In the genomic region with DNA sequence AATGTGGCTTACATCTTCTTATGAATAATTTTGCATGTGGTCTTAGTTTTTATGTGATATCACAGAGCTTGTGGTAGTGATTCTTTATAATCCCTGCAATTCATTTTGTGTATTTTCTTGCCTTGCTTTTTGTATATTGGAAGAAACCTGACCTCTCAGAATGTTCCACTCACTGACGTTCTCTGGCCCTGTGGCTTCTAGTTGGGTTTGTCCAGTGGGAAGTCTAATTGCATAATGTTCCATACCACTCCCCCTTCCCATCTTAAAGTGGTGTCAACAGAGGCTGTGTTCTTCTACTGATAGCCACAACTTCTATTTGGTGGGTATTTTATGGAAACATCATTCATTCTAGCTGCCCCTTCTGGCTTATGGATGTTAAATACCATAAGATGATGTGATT, we compare ENCODE assay signal across 23 cellular contexts.
"Had no signal": no experiment of that assay in that cellular context is flagged by ENCODE, and none has a peak within 500 bp of the region (broad histone marks: within the 10 kb centered on the region; RNA-seq: fewer than 3 reads in every experiment).

No MANE protein-coding gene starts in this region.

- H3K4me1 Mint-ChIP-seq: activated CD4-positive, alpha-beta memory T cell treated with anti-CD3 and anti-CD28 coated beads, Interleukin-2, amount 10 ng/mL, durations not matched to agents 7 days and 5 days; activated naive CD4-positive, alpha-beta T cell treated with anti-CD3 and anti-CD28 coated beads, Interleukin-2, amount 10 ng/mL, durations not matched to agents 7 days and 5 days; activated naive CD8-positive, alpha-beta T cell treated with anti-CD3 and anti-CD28 coated beads for 36 hours; T-helper 17 cell had no signal

- H3K4me3 ChIP-seq: breast epithelium, K562 had no signal

- H3K4me3 Mint-ChIP-seq: activated CD4-positive, alpha-beta memory T cell treated with anti-CD3 and anti-CD28 coated beads, Interleukin-2, amount 10 ng/mL, durations not matched to agents 7 days and 5 days; activated naive CD4-positive, alpha-beta T cell treated with anti-CD3 and anti-CD28 coated beads, Interleukin-2, amount 10 ng/mL, durations not matched to agents 7 days and 5 days; activated naive CD8-positive, alpha-beta T cell treated with anti-CD3 and anti-CD28 coated beads for 36 hours; T-helper 17 cell had no signal

- H3K27me3 Mint-ChIP-seq: activated CD4-positive, alpha-beta memory T cell treated with anti-CD3 and anti-CD28 coated beads, Interleukin-2, amount 10 ng/mL, durations not matched to agents 7 days and 5 days; activated naive CD4-positive, alpha-beta T cell treated with anti-CD3 and anti-CD28 coated beads, Interleukin-2, amount 10 ng/mL, durations not matched to agents 7 days and 5 days; activated naive CD8-positive, alpha-beta T cell treated with anti-CD3 and anti-CD28 coated beads for 36 hours; T-helper 17 cell had no signal

- H3K36me3 Mint-ChIP-seq: activated naive CD4-positive, alpha-beta T cell treated with anti-CD3 and anti-CD28 coated beads, Interleukin-2, amount 10 ng/mL, durations not matched to agents 7 days and 5 days had no signal

- H3K27ac Mint-ChIP-seq: activated CD4-positive, alpha-beta memory T cell treated with anti-CD3 and anti-CD28 coated beads, Interleukin-2, amount 10 ng/mL, durations not matched to agents 7 days and 5 days; activated naive CD4-positive, alpha-beta T cell treated with anti-CD3 and anti-CD28 coated beads, Interleukin-2, amount 10 ng/mL, durations not matched to agents 7 days and 5 days; activated naive CD8-positive, alpha-beta T cell treated with anti-CD3 and anti-CD28 coated beads for 36 hours; activated T-helper 2 cell treated with anti-CD3 and anti-CD28 coated beads, Interferon-gamma antibody, Interleukin-2, Interleukin-4, amounts not matched to agents 10 μg/mL and 5 μg/mL and 100 μg/mL, durations not matched to agents 14 hours and 24 hours and 36 hours; T-helper 17 cell had no signal

- H3K27me3 ChIP-seq: breast epithelium had no signal

- H3K4me1 ChIP-seq: breast epithelium had no signal

- ATAC-seq: K562, PC-3, T-helper 17 cell had no signal

- H3K36me3 ChIP-seq: breast epithelium had no signal

- DNase-seq: activated CD4-positive, alpha-beta memory T cell treated with anti-CD3 and anti-CD28 coated beads, Interleukin-2, amount 10 ng/mL, durations not matched to agents 7 days and 5 days; activated CD4-positive, alpha-beta T cell treated with anti-CD3 and anti-CD28 coated beads, Interleukin-2, amount 50 U/mL, for 1 hour; activated CD4-positive, CD25-positive, alpha-beta regulatory T cell; activated gamma-delta T cell treated with Interleukin-2 at 50 U/mL for 16 hours; activated naive CD4-positive, alpha-beta T cell treated with anti-CD3 and anti-CD28 coated beads, Interleukin-2, amount 10 ng/mL, durations not matched to agents 7 days and 5 days; activated naive CD8-positive, alpha-beta T cell treated with anti-CD3 and anti-CD28 coated beads for 36 hours; activated T-cell treated with anti-CD3 and anti-CD28 coated beads for 4 hours; activated T-cell treated with anti-CD3 and anti-CD28 coated beads, Interleukin-2, amount 50 U/mL, for 48 hours; anterior cingulate cortex; Karpas-422; MM.1S; NCI-H1105; NCI-H1436; NCI-H1694 treated with DMSO at 0.1 percent for 48 hours; NCI-H2029 treated with DMSO at 0.1 percent for 48 hours; NCI-H510A treated with DMSO at 0.1 percent for 48 hours; PC-3; SIG-M5; T-helper 17 cell; T-helper 9 cell had no signal
